ENCODE assay signal across 11 cellular contexts in genomic region chr7:157004050-157004838, GRCh38. TPM values are rescaled to one million over a fixed set of nuclear protein-coding genes. Genes with fewer than 3 reads are reported as not detected.
DNase-seq lines count a peak whose midpoint lies in the region; TF ChIP-seq lines count a peak whose summit lies in the region.
"Had no signal": no experiment of that assay in that cellular context is flagged by ENCODE, and none has a peak within 500 bp of the region (broad histone marks: within the 10 kb centered on the region; RNA-seq: fewer than 3 reads in every experiment).

No MANE protein-coding gene starts in this region.

- H3K9me3 ChIP-seq in adipocyte (ENCODE audit: control insufficient read depth, low read length) (no peaks in the 10 kb centered on the region), smooth muscle cell (replicated peaks; ENCODE audit: low read depth) (no peaks in the 10 kb centered on the region)

- H3K4me2 ChIP-seq in smooth muscle cell, result peak overlapping the region; percentile 74

- H3K4me3 ChIP-seq in adipocyte (ENCODE audit: low read length), result no peak overlapping the region
- H3K4me3 ChIP-seq in smooth muscle cell, result no peak overlapping the region

- H4K20me1 ChIP-seq in smooth muscle cell (ENCODE audit: low read depth), result peaks cover 12% of the 10 kb centered on the region

- no peaks in the 10 kb centered on the region for H3F3A ChIP-seq in smooth muscle cell (ENCODE audit: low read depth)

- H3K9ac ChIP-seq in adipocyte (ENCODE audit: low read length) (no peak overlapping the region), smooth muscle cell (ENCODE audit: low read depth) (no peak overlapping the region)

- H2AFZ ChIP-seq in smooth muscle cell (ENCODE audit: low read depth), result no peak overlapping the region

- 4% methylated on average over 45 of the region's 60 CpGs for WGBS in smooth muscle cell (ENCODE audit: low lambda C conversion rate)

- H3K36me3 ChIP-seq in adipocyte (ENCODE audit: control insufficient read depth, insufficient read depth, low read length, severe bottlenecking), result no peaks in the 10 kb centered on the region
- no peaks in the 10 kb centered on the region for H3K36me3 ChIP-seq in smooth muscle cell (ENCODE audit: low read depth)

- H3K27me3 ChIP-seq in adipocyte (replicated peaks; ENCODE audit: control insufficient read depth, insufficient read depth, low read length) (peaks cover 84% of the 10 kb centered on the region), smooth muscle cell (ENCODE audit: low read depth) (peaks cover 100% of the 10 kb centered on the region)

- peak; percentile 59 for DNase-seq in activated CD8-positive, alpha-beta memory T cell treated with anti-CD3 and anti-CD28 coated beads for 24 hours
- no peak for DNase-seq in activated CD8-positive, alpha-beta memory T cell treated with anti-CD3 and anti-CD28 coated beads, Interleukin-2, amount 50 U/mL, for 4 hours
- DNase-seq in adipocyte (ENCODE audit: low read depth), result peak; percentile 48
- DNase-seq in iPS-NIHi11 (ENCODE audit: low spot score), result peak; percentile 60
- DNase-seq in smooth muscle cell (lab: John Stamatoyannopoulos, UW; ENCODE audit: unreplicated experiment), result no peak
- no peak for DNase-seq in stimulated activated naive CD4-positive, alpha-beta T cell (lab: John Stamatoyannopoulos, UW)
- no peak for DNase-seq in ureter (ENCODE audit: low spot score)
- no peak for DNase-seq in NCI-H1048 (lab: John Stamatoyannopoulos, UW)
- DNase-seq: NCI-H2029; stimulated activated CD4-positive, alpha-beta T cell treated with anti-CD3 and anti-CD28 coated beads, Interleukin-2, amount 100 ng/mL, for 24 hours had no signal

- H3K4me1 ChIP-seq in adipocyte (ENCODE audit: control insufficient read depth, insufficient read depth, low read length) (peaks cover 9% of the 10 kb centered on the region), smooth muscle cell (ENCODE audit: low read depth) (peaks cover 26% of the 10 kb centered on the region)

- H3K79me2 ChIP-seq in smooth muscle cell (ENCODE audit: low read depth), result no peaks in the 10 kb centered on the region

- no peak for TF ChIP-seq CTCF in smooth muscle cell (IDR thresholded peaks at IDR 0.05; ENCODE audit: borderline replicate concordance, insufficient read depth, poor library complexity, severe bottlenecking)

- H3K27ac ChIP-seq in smooth muscle cell (ENCODE audit: low read depth), result no peak overlapping the region

RNA-seq across cellular contexts. Expression of gene MNX1, which starts 6.2 kb away (rescaled TPM):
- not detected in 2 replicates for total RNA-seq in smooth muscle cell
- not detected in 2 replicates for polyA plus RNA-seq in smooth muscle cell
- not detected for total RNA-seq in ureter
- polyA plus RNA-seq: BJ had no signal

RNA-seq across cellular contexts. Expression of gene NOM1, which starts 54.7 kb away (rescaled TPM):
- total RNA-seq in smooth muscle cell (7.5 and 11.4 TPM in 2 replicates), ureter (35.8 TPM)
- 9.5 and 9.7 TPM in 2 replicates for polyA plus RNA-seq in smooth muscle cell

Comparison
In these comparisons a context has a peak if more than half of its experiments do, and no peak if none do; other contexts are left out.
1. DNase-seq: peak in activated CD8-positive, alpha-beta memory T cell treated with anti-CD3 and anti-CD28 coated beads for 24 hours (single experiment), adipocyte (single experiment) and iPS-NIHi11 (single experiment); none in activated CD8-positive, alpha-beta memory T cell treated with anti-CD3 and anti-CD28 coated beads, Interleukin-2, amount 50 U/mL, for 4 hours (single experiment), smooth muscle cell (single experiment), stimulated activated naive CD4-positive, alpha-beta T cell (0 of 6), ureter (single experiment) and NCI-H1048 (single experiment).